In genomic region chr19:10086904-10087256, GRCh38 we compare ENCODE assay signal across 8 cellular contexts. TPM values are rescaled to one million over a fixed set of nuclear protein-coding genes. Genes with fewer than 3 reads are reported as not detected.
DNase-seq lines count a peak whose midpoint lies in the region; ATAC-seq and TF ChIP-seq lines count a peak whose summit lies in the region.

No MANE protein-coding gene starts in this region.

- H3K79me2 ChIP-seq in SK-N-SH (ENCODE audit: insufficient read depth): no peaks in the 10 kb centered on the region; the same call in 1 of the 2 replicates

- H3K9ac ChIP-seq in SK-N-SH: peak overlapping the region; percentile 71; the same call in 1 of the 2 replicates

- no peak for TF ChIP-seq EP300 in SK-N-SH (IDR thresholded peaks at IDR 0.05; ENCODE audit: borderline replicate concordance in 1 of 2, low read depth in 1 of 2, low read length in 1 of 2)

- CTCF ChIA-PET in SK-N-SH (lab: Yijun Ruan, JAX): no interaction called here

- H3K9me3 ChIP-seq in SK-N-SH (no peaks in the 10 kb centered on the region), lung (ENCODE audit: control insufficient read depth in 2 of 2, insufficient read depth in 1 of 2, low read length in 1 of 2) (no peaks in the 10 kb centered on the region)

- H3K4me1 ChIP-seq in SK-N-SH (ENCODE audit: control insufficient read depth in 1 of 2, insufficient read depth in 2 of 2, low read depth in 1 of 2, low read length in 1 of 2) (peaks cover 0 to 7% of the 10 kb centered on the region in 2 experiments; a peak in 1 of 4 replicates), lung (ENCODE audit: control insufficient read depth in 2 of 2, insufficient read depth in 2 of 2, low read length in 2 of 2) (peaks cover 0 to 3% of the 10 kb centered on the region in 2 donors)

- DNase-seq in SK-N-SH: no peak
- no peak for DNase-seq in lung (ENCODE audit: low spot score)
- peak in 1 of 49 donors; percentile 31 for DNase-seq in substantia nigra (lab: John Stamatoyannopoulos, UW)
- DNase-seq in HK-2 (ENCODE audit: unreplicated experiment): no peak

- POLR2A ChIA-PET in SK-N-SH (lab: Yijun Ruan, JAX): no interaction called here

- peaks cover 16% of the 10 kb centered on the region for H3K36me3 Mint-ChIP-seq in brain

- no peaks in the 10 kb centered on the region for H3K9me2 ChIP-seq in SK-N-SH

- TF ChIP-seq RAD21 in SK-N-SH (IDR thresholded peaks at IDR 0.05; ENCODE audit: low read length): no peak

- H3K27ac Mint-ChIP-seq in brain: no peak overlapping the region

- ATAC-seq in SK-N-SH treated with all-trans-retinoic acid at 6 μM for 48 hours (no peak), lung (ENCODE audit: insufficient read depth, low FRiP score) (no peak), GM19395 (IDR thresholded peaks at IDR 0.05; ENCODE audit: unreplicated experiment) (no peak), HG02610 (IDR thresholded peaks at IDR 0.05; ENCODE audit: unreplicated experiment) (no peak)

- H3K4me3 ChIP-seq in SK-N-SH (ENCODE audit: low read depth in 2 of 2, low read length in 1 of 2): peak overlapping the region; percentile 82 to 100
- H3K4me3 ChIP-seq in lung: peak overlapping the region; percentile 92

- peaks cover 5% of the 10 kb centered on the region for H3F3A ChIP-seq in SK-N-SH (replicated peaks; ENCODE audit: insufficient read depth)

- peaks cover 5% of the 10 kb centered on the region; the same call in 1 of the 2 replicates for H3K27me3 ChIP-seq in SK-N-SH (ENCODE audit: insufficient read depth)
- no peaks in the 10 kb centered on the region for H3K27me3 ChIP-seq in lung (ENCODE audit: control insufficient read depth, insufficient read depth)

- peak overlapping the region; percentile 96 for H2AFZ ChIP-seq in SK-N-SH (ENCODE audit: low read depth)

- TF ChIP-seq CTCF in SK-N-SH (IDR thresholded peaks at IDR 0.05) (no peak), brain (conservative IDR thresholded peaks at IDR 0.05) (no peak), lung (IDR thresholded peaks at IDR 0.05; ENCODE audit: control extremely low read depth, extremely low read depth) (no peak)

- WGBS in SK-N-SH (ENCODE audit: low lambda C conversion rate): 63% methylated on average over 6 of the region's 26 CpGs
- 4 to 7% methylated on average over 26 of the region's 26 CpGs for WGBS in lung, 2 donors

- peak overlapping the region; percentile 90 for H3K4me2 ChIP-seq in SK-N-SH

- peaks cover 0 to 2% of the 10 kb centered on the region in 2 experiments for H3K36me3 ChIP-seq in SK-N-SH (replicated peaks in 1 of 2; ENCODE audit: control insufficient read depth in 1 of 2, insufficient read depth in 2 of 2, low read length in 1 of 2)
- H3K36me3 ChIP-seq in lung (ENCODE audit: control insufficient read depth in 2 of 2, insufficient read depth in 2 of 2, low read length in 2 of 2): peaks cover 0 to 16% of the 10 kb centered on the region in 2 donors

- H4K20me1 ChIP-seq in SK-N-SH (ENCODE audit: insufficient read depth): no peaks in the 10 kb centered on the region

- peaks cover 31% of the 10 kb centered on the region for H3K27me3 Mint-ChIP-seq in brain

- H3K9me3 Mint-ChIP-seq in brain: peaks cover 2 to 12% (median 4%) of the 10 kb centered on the region in 5 experiments

- H3K27ac ChIP-seq in SK-N-SH (ENCODE audit: low read depth in 2 of 2, low read length in 1 of 2) (no peak overlapping the region; a peak in 1 of 4 replicates), lung (ENCODE audit: low read depth in 1 of 2, low read length in 1 of 2) (peak overlapping the region in 1 of 2 donors; percentile 45), substantia nigra (ENCODE audit: low read depth, low read length, poor library complexity, severe bottlenecking) (peak overlapping the region; percentile 80)

- no peaks in the 10 kb centered on the region for H3K4me1 Mint-ChIP-seq in brain

- peak overlapping the region; percentile 51 to 89 (median 68) for H3K4me3 Mint-ChIP-seq in brain

TF ChIP-seq in SK-N-SH, 30 proteins besides CTCF, POLR2A, EP300 and RAD21 (continues in another document):
- TF ChIP-seq, protein P1, sequence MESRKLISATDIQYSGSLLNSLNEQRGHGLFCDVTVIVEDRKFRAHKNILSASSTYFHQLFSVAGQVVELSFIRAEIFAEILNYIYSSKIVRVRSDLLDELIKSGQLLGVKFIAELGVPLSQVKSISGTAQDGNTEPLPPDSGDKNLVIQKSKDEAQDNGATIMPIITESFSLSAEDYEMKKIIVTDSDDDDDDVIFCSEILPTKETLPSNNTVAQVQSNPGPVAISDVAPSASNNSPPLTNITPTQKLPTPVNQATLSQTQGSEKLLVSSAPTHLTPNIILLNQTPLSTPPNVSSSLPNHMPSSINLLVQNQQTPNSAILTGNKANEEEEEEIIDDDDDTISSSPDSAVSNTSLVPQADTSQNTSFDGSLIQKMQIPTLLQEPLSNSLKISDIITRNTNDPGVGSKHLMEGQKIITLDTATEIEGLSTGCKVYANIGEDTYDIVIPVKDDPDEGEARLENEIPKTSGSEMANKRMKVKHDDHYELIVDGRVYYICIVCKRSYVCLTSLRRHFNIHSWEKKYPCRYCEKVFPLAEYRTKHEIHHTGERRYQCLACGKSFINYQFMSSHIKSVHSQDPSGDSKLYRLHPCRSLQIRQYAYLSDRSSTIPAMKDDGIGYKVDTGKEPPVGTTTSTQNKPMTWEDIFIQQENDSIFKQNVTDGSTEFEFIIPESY (IDR thresholded peaks at IDR 0.05; ENCODE audit: borderline replicate concordance, low read depth): no peak
- no peak for TF ChIP-seq RFX5 (IDR thresholded peaks at IDR 0.05; ENCODE audit: low read length)
- no peak for TF ChIP-seq FOXJ3 (CRISPR knock-in tag; IDR thresholded peaks at IDR 0.05)
- TF ChIP-seq RXRA (IDR thresholded peaks at IDR 0.05; ENCODE audit: borderline replicate concordance, low read depth): no peak
- TF ChIP-seq YY1 (IDR thresholded peaks at IDR 0.05; ENCODE audit: low read depth): no peak
- no peak for TF ChIP-seq MAX (IDR thresholded peaks at IDR 0.05; ENCODE audit: low read depth)

TF ChIP-seq in SK-N-SH treated with all-trans-retinoic acid at 6 μM for 48 hours, 23 proteins besides CTCF, POLR2A, EP300 and RAD21:
- TF ChIP-seq ARNTL (CRISPR knock-in tag; IDR thresholded peaks at IDR 0.05; ENCODE audit: borderline replicate concordance, low read depth) (no peak), ZNF565 (CRISPR knock-in tag; conservative IDR thresholded peaks at IDR 0.05; ENCODE audit: low read depth) (no peak), ESRRG (CRISPR knock-in tag; IDR thresholded peaks at IDR 0.05) (no peak), ZC3H10 (CRISPR knock-in tag; IDR thresholded peaks at IDR 0.05) (no peak), SNAI2 (CRISPR knock-in tag; IDR thresholded peaks at IDR 0.05) (no peak)
- TF ChIP-seq, protein P2, sequence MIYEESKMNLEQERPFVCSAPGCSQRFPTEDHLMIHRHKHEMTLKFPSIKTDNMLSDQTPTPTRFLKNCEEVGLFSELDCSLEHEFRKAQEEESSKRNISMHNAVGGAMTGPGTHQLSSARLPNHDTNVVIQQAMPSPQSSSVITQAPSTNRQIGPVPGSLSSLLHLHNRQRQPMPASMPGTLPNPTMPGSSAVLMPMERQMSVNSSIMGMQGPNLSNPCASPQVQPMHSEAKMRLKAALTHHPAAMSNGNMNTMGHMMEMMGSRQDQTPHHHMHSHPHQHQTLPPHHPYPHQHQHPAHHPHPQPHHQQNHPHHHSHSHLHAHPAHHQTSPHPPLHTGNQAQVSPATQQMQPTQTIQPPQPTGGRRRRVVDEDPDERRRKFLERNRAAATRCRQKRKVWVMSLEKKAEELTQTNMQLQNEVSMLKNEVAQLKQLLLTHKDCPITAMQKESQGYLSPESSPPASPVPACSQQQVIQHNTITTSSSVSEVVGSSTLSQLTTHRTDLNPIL (CRISPR knock-in tag; IDR thresholded peaks at IDR 0.05; ENCODE audit: low read depth): no peak

RNA-seq across cellular contexts. Expression of gene SHFL, which starts 0.8 kb away (rescaled TPM):
- polyA plus RNA-seq in SK-N-SH (2012; rRNA removed) (36.6 and 43.2 TPM in 2 replicates), brain (ENCODE audit: insufficient read depth, low read depth, low replicate concordance) (29.1 TPM), lung (10 to 100 TPM; 35.1 to 43.5 TPM)
- polyA plus RNA-seq in SK-N-SH (2012; cell fraction: cytosol; rRNA removed): 18.0 and 22.7 TPM in 2 replicates
- polyA plus RNA-seq in SK-N-SH (2012; cell fraction: nucleus; rRNA removed): 171 and 186 TPM in 2 replicates
- 10 to 100 TPM; 21.2 to 31.5 TPM for total RNA-seq in lung

RNA-seq across cellular contexts. Expression of gene ANGPTL6, which starts 15.6 kb away (rescaled TPM):
- polyA plus RNA-seq in SK-N-SH (2012; rRNA removed): 0.13 and 0.32 TPM in 2 replicates
- 0.14 and 0.20 TPM in 2 replicates for polyA plus RNA-seq in SK-N-SH (2012; cell fraction: cytosol; rRNA removed)
- 0.75 and 0.85 TPM in 2 replicates for polyA plus RNA-seq in SK-N-SH (2012; cell fraction: nucleus; rRNA removed)
- polyA plus RNA-seq in brain (ENCODE audit: insufficient read depth, low read depth, low replicate concordance): 1.1 TPM
- 1 to 10 TPM in 1 of 2 donors, under 1 TPM in 1; 0.64 to 4.1 TPM for total RNA-seq in lung
- 1 to 10 TPM in 1 of 2 donors, under 1 TPM in 1; 0.93 to 1.3 TPM for polyA plus RNA-seq in lung

RNA-seq across cellular contexts. Expression of gene PPAN, which starts 19.3 kb away (rescaled TPM):
- polyA plus RNA-seq in SK-N-SH (2012; rRNA removed) (62.5 and 75.6 TPM in 2 replicates), brain (ENCODE audit: insufficient read depth, low read depth, low replicate concordance) (27.7 TPM), lung (10 to 100 TPM; 43.2 to 61.4 TPM)
- polyA plus RNA-seq in SK-N-SH (2012; cell fraction: cytosol; rRNA removed): 39.3 and 43.8 TPM in 2 replicates
- 161 and 162 TPM in 2 replicates for polyA plus RNA-seq in SK-N-SH (2012; cell fraction: nucleus; rRNA removed)
- total RNA-seq in lung: 10 to 100 TPM; 15.0 to 51.8 TPM

RNA-seq across cellular contexts. Expression of gene P2RY11, which starts 24.6 kb away (rescaled TPM):
- 6.8 and 8.7 TPM in 2 replicates for polyA plus RNA-seq in SK-N-SH (2012; rRNA removed)
- polyA plus RNA-seq in SK-N-SH (2012; cell fraction: cytosol; rRNA removed): 1.5 and 3.1 TPM in 2 replicates
- 40.4 and 42.9 TPM in 2 replicates for polyA plus RNA-seq in SK-N-SH (2012; cell fraction: nucleus; rRNA removed)
- polyA plus RNA-seq in brain (ENCODE audit: insufficient read depth, low read depth, low replicate concordance): 10.4 TPM
- 10 to 100 TPM in 1 of 2 donors, 1 to 10 TPM in 1; 3.3 to 19.0 TPM for total RNA-seq in lung
- 10 to 100 TPM in 1 of 2 donors, 1 to 10 TPM in 1; 9.6 to 17.4 TPM for polyA plus RNA-seq in lung

RNA-seq across cellular contexts. Expression of gene EIF3G, which starts 32.8 kb away (rescaled TPM):
- polyA plus RNA-seq in SK-N-SH (2012; rRNA removed) (271 and 432 TPM in 2 replicates), brain (ENCODE audit: insufficient read depth, low read depth, low replicate concordance) (344 TPM), lung (100 to 1,000 TPM; 145 to 197 TPM)
- 269 and 330 TPM in 2 replicates for polyA plus RNA-seq in SK-N-SH (2012; cell fraction: cytosol; rRNA removed)
- 792 and 878 TPM in 2 replicates for polyA plus RNA-seq in SK-N-SH (2012; cell fraction: nucleus; rRNA removed)
- 100 to 1,000 TPM; 164 to 187 TPM for total RNA-seq in lung
